In genomic region chr2:203328735-203329549, GRCh38 we compare ENCODE assay signal across 8 cellular contexts. TPM values are rescaled to one million over a fixed set of nuclear protein-coding genes. Genes with fewer than 3 reads are reported as not detected.
A peak's percentile ranks its signal among the peaks of the same experiment; 100 is the strongest.
DNase-seq lines count a peak whose midpoint lies in the region; ATAC-seq and TF ChIP-seq lines count a peak whose summit lies in the region.

No MANE protein-coding gene starts in this region.

- H3K9me3 Mint-ChIP-seq in CD4-positive, CD25-positive, alpha-beta regulatory T cell, result no peaks in the 10 kb centered on the region

- no peaks in the 10 kb centered on the region for H3K27me3 Mint-ChIP-seq in CD4-positive, CD25-positive, alpha-beta regulatory T cell

- H3K4me1 Mint-ChIP-seq in CD4-positive, CD25-positive, alpha-beta regulatory T cell, result peaks cover 21 to 47% (median 27%) of the 10 kb centered on the region in 4 donors

- no peaks in the 10 kb centered on the region for H3K36me3 Mint-ChIP-seq in CD4-positive, CD25-positive, alpha-beta regulatory T cell

- H3K27me3 ChIP-seq in CD4-positive, CD25-positive, alpha-beta regulatory T cell (ENCODE audit: control insufficient read depth, insufficient read depth, low read length), result no peaks in the 10 kb centered on the region
- H3K27me3 ChIP-seq in RWPE2 (ENCODE audit: insufficient read depth, poor library complexity, severe bottlenecking) (no peaks in the 10 kb centered on the region), adipocyte (replicated peaks; ENCODE audit: control insufficient read depth, insufficient read depth, low read length) (no peaks in the 10 kb centered on the region)

- H3K4me1 ChIP-seq in CD4-positive, CD25-positive, alpha-beta regulatory T cell (ENCODE audit: control insufficient read depth, insufficient read depth, low read length, poor library complexity, severe bottlenecking), result peaks cover 12% of the 10 kb centered on the region
- peaks cover 13% of the 10 kb centered on the region for H3K4me1 ChIP-seq in RWPE2 (ENCODE audit: insufficient read depth, poor library complexity, severe bottlenecking)
- peaks cover 25% of the 10 kb centered on the region for H3K4me1 ChIP-seq in adipocyte (ENCODE audit: control insufficient read depth, insufficient read depth, low read length)

- no peaks in the 10 kb centered on the region for H3K9me3 ChIP-seq in CD4-positive, CD25-positive, alpha-beta regulatory T cell (ENCODE audit: control insufficient read depth in 2 of 2, low read length in 2 of 2)
- no peaks in the 10 kb centered on the region for H3K9me3 ChIP-seq in RWPE2 (ENCODE audit: severe bottlenecking)
- no peaks in the 10 kb centered on the region for H3K9me3 ChIP-seq in adipocyte (ENCODE audit: control insufficient read depth, low read length)

- H3K4me3 ChIP-seq in CD4-positive, CD25-positive, alpha-beta regulatory T cell (ENCODE audit: low read depth, low read length), result peak overlapping the region; percentile 89
- peak overlapping the region; percentile 60 for H3K4me3 ChIP-seq in RWPE2 (ENCODE audit: severe bottlenecking)
- peak overlapping the region; percentile 97 for H3K4me3 ChIP-seq in adipocyte (ENCODE audit: low read length)

- intact Hi-C loops in left cardiac atrium (cut with DNase I) (no loop called here), posterior cingulate gyrus (cut with DNase I) (loop anchor here (1.0 kb wide), 1 partner anchor 91 kb away; no protein-coding TSS in a partner anchor)

- peak overlapping the region; percentile 88 for H3K9ac ChIP-seq in adipocyte (ENCODE audit: low read length)

- peak overlapping the region; percentile 62 to 87 (median 79) for H3K27ac Mint-ChIP-seq in CD4-positive, CD25-positive, alpha-beta regulatory T cell

- peak overlapping the region; percentile 69 for H3K27ac ChIP-seq in CD4-positive, CD25-positive, alpha-beta regulatory T cell (ENCODE audit: insufficient read depth, low read length, poor library complexity, severe bottlenecking)
- H3K27ac ChIP-seq in RWPE2 (ENCODE audit: poor library complexity, severe bottlenecking), result peak overlapping the region; percentile 62

- ATAC-seq in CD4-positive, CD25-positive, alpha-beta regulatory T cell (ENCODE audit: low read depth in 2 of 2), result peak; percentile 22 to 40
- ATAC-seq in GM19372 (IDR thresholded peaks at IDR 0.05; ENCODE audit: low read depth, unreplicated experiment), result peak; percentile 66
- peak; percentile 55 for ATAC-seq in HG03442 (IDR thresholded peaks at IDR 0.05; ENCODE audit: unreplicated experiment)
- ATAC-seq in RWPE2 (ENCODE audit: low read depth), result peak; percentile 69
- peak; percentile 73 to 80 for ATAC-seq in left cardiac atrium

- no peak for TF ChIP-seq CTCF in RWPE2 (IDR thresholded peaks at IDR 0.05; ENCODE audit: poor library complexity, severe bottlenecking)

- DNase-seq in CD4-positive, CD25-positive, alpha-beta regulatory T cell, result peak; percentile 20 to 42 (median 35)
- no peak for DNase-seq in RWPE2 (ENCODE audit: low spot score)
- peak; percentile 84 for DNase-seq in adipocyte (ENCODE audit: low read depth)
- DNase-seq in left cardiac atrium, result peak; percentile 60
- DNase-seq in posterior cingulate gyrus, result peak in 8 of 10 donors; percentile 30 to 88 (median 42)
- DNase-seq in cortex of kidney (lab: John Stamatoyannopoulos, UW), result no peak

- peak overlapping the region; percentile 90 to 93 (median 92) for H3K4me3 Mint-ChIP-seq in CD4-positive, CD25-positive, alpha-beta regulatory T cell

- no peaks in the 10 kb centered on the region for H3K36me3 ChIP-seq in CD4-positive, CD25-positive, alpha-beta regulatory T cell (ENCODE audit: control insufficient read depth, insufficient read depth, low read length)
- peaks cover under 1% of the 10 kb centered on the region for H3K36me3 ChIP-seq in RWPE2 (ENCODE audit: low read depth)
- H3K36me3 ChIP-seq in adipocyte (ENCODE audit: control insufficient read depth, insufficient read depth, low read length, severe bottlenecking), result no peaks in the 10 kb centered on the region

RNA-seq across cellular contexts. Expression of gene ABI2, which starts 0.7 kb away (rescaled TPM):
- total RNA-seq in CD4-positive, CD25-positive, alpha-beta regulatory T cell, result 28.6 TPM
- polyA plus RNA-seq in CD4-positive, CD25-positive, alpha-beta regulatory T cell, result 10 to 100 TPM; 17.2 to 25.7 (median 22.4) TPM
- total RNA-seq in left cardiac atrium, result 10 to 100 TPM; 51.0 to 65.2 TPM

Comparison
In these comparisons a context has a peak if more than half of its experiments do, and no peak if none do; other contexts are left out.
1. DNase-seq: peak in CD4-positive, CD25-positive, alpha-beta regulatory T cell (3 of 3), adipocyte (single experiment), left cardiac atrium (single experiment) and posterior cingulate gyrus (8 of 10); none in RWPE2 (single experiment) and cortex of kidney (single experiment).
2. Peak in every context shown above with its lines, with median percentiles within 50 percentile points of each other: ATAC-seq and H3K4me3 ChIP-seq.